In genomic region chr15:65086680-65087111, GRCh38 we compare ENCODE assay signal across 11 cellular contexts. TPM values are rescaled to one million over a fixed set of nuclear protein-coding genes. Genes with fewer than 3 reads are reported as not detected.
A peak's percentile ranks its signal among the peaks of the same experiment; 100 is the strongest.
DNase-seq lines count a peak whose midpoint lies in the region; ATAC-seq and TF ChIP-seq lines count a peak whose summit lies in the region.
"Had no signal": no experiment of that assay in that cellular context is flagged by ENCODE, and none has a peak within 500 bp of the region (broad histone marks: within the 10 kb centered on the region; RNA-seq: fewer than 3 reads in every experiment).

No MANE protein-coding gene starts in this region.

- no peaks in the 10 kb centered on the region for H3K36me3 Mint-ChIP-seq in activated CD4-positive, alpha-beta T cell treated with anti-CD3 and anti-CD28 coated beads for 36 hours (ENCODE audit: low read depth)
- no peaks in the 10 kb centered on the region for H3K36me3 Mint-ChIP-seq in glutamatergic neuron (ENCODE audit: unreplicated experiment)

- DNase-seq in activated CD4-positive, alpha-beta T cell treated with anti-CD3 and anti-CD28 coated beads for 36 hours, result peak; percentile 20
- no peak for DNase-seq in activated CD4-positive, alpha-beta T cell treated with anti-CD3 and anti-CD28 coated beads, Interleukin-2, amount 50 U/mL, for 1 hour
- DNase-seq in SK-N-DZ (ENCODE audit: low spot score) (peak; percentile 53), glutamatergic neuron (peak; percentile 51), tibial nerve (ENCODE audit: low spot score in 2 of 2) (no peak), G401 (ENCODE audit: low spot score) (no peak), NCI-H128 (lab: John Stamatoyannopoulos, UW; ENCODE audit: unreplicated experiment) (no peak)
- DNase-seq: activated CD8-positive, alpha-beta memory T cell treated with anti-CD3 and anti-CD28 coated beads for 24 hours; kidney had no signal

- no peaks in the 10 kb centered on the region for H3K36me3 ChIP-seq in tibial nerve

- in situ Hi-C loops in G401 (cut with HindIII; ENCODE audit: low sequenced_read_pairs), result no loop called here

- no peak for ATAC-seq in activated CD4-positive, alpha-beta T cell treated with anti-CD3 and anti-CD28 coated beads for 36 hours
- ATAC-seq in HG02623 (IDR thresholded peaks at IDR 0.05; ENCODE audit: unreplicated experiment), result no peak

- TF ChIP-seq CTCF in glutamatergic neuron (IDR thresholded peaks at IDR 0.05; ENCODE audit: partially characterized antibody, unreplicated experiment) (peak; percentile 41), tibial nerve (IDR thresholded peaks at IDR 0.05) (no peak)

- H3K4me1 Mint-ChIP-seq in activated CD4-positive, alpha-beta T cell treated with anti-CD3 and anti-CD28 coated beads for 36 hours, result peaks cover 13% of the 10 kb centered on the region
- H3K4me1 Mint-ChIP-seq in glutamatergic neuron (ENCODE audit: low read depth, unreplicated experiment), result peaks cover 35% of the 10 kb centered on the region

- H3K4me3 Mint-ChIP-seq in activated CD4-positive, alpha-beta T cell treated with anti-CD3 and anti-CD28 coated beads for 36 hours, result no peak overlapping the region
- no peak overlapping the region for H3K4me3 Mint-ChIP-seq in glutamatergic neuron (ENCODE audit: unreplicated experiment)
- H3K4me3 Mint-ChIP-seq: central memory CD8-positive, alpha-beta T cell had no signal

- no peaks in the 10 kb centered on the region for H3K9me3 Mint-ChIP-seq in activated CD4-positive, alpha-beta T cell treated with anti-CD3 and anti-CD28 coated beads for 36 hours (ENCODE audit: low read depth)
- peaks cover 6% of the 10 kb centered on the region for H3K9me3 Mint-ChIP-seq in glutamatergic neuron (ENCODE audit: unreplicated experiment)
- H3K9me3 Mint-ChIP-seq: central memory CD8-positive, alpha-beta T cell had no signal

- H3K9me3 ChIP-seq in tibial nerve, result no peaks in the 10 kb centered on the region

- CTCF ChIA-PET in activated CD4-positive, alpha-beta T cell treated with anti-CD3 and anti-CD28 coated beads for 36 hours (lab: Charles Lee), result interaction anchor here (0.9 to 1.3 kb wide), 4 partner anchors 26 to 354 kb away, joined by 3 to 4 read pairs (median 3); no protein-coding TSS in a partner anchor

- no peak overlapping the region for H3K4me3 ChIP-seq in tibial nerve

- 69 to 77% methylated on average over 6 of the region's 6 CpGs for WGBS in tibial nerve, 2 donors

- peaks cover 8% of the 10 kb centered on the region for H3K27me3 Mint-ChIP-seq in activated CD4-positive, alpha-beta T cell treated with anti-CD3 and anti-CD28 coated beads for 36 hours
- H3K27me3 Mint-ChIP-seq in glutamatergic neuron (ENCODE audit: unreplicated experiment), result peaks cover 4% of the 10 kb centered on the region

- TF ChIP-seq POLR2A in tibial nerve (IDR thresholded peaks at IDR 0.05), result no peak

- POLR2A ChIA-PET in activated CD4-positive, alpha-beta T cell treated with anti-CD3 and anti-CD28 coated beads for 36 hours (lab: Charles Lee), result no interaction called here

- H3K4me1 ChIP-seq in tibial nerve, result peaks cover 0 to 73% (median 29%) of the 10 kb centered on the region in 4 donors

- intact Hi-C loops in activated CD4-positive, alpha-beta T cell treated with anti-CD3 and anti-CD28 coated beads for 36 hours (cut with DNase I, micrococcal nuclease), result no loop called here

- peak overlapping the region in 3 of 4 donors; percentile 73 to 77 (median 77) for H3K27ac ChIP-seq in tibial nerve

- H3K27me3 ChIP-seq in tibial nerve, result no peaks in the 10 kb centered on the region

- no peak overlapping the region for H3K27ac Mint-ChIP-seq in activated CD4-positive, alpha-beta T cell treated with anti-CD3 and anti-CD28 coated beads for 36 hours
- no peak overlapping the region for H3K27ac Mint-ChIP-seq in glutamatergic neuron (ENCODE audit: unreplicated experiment)

- no peak for TF ChIP-seq EP300 in tibial nerve (IDR thresholded peaks at IDR 0.05)

RNA-seq across cellular contexts. Expression of gene KBTBD13, which starts 10.2 kb away (rescaled TPM):
- total RNA-seq in activated CD4-positive, alpha-beta T cell treated with anti-CD3 and anti-CD28 coated beads for 36 hours, result not detected
- 0.10 and 0.23 TPM in 2 replicates for polyA plus RNA-seq in SK-N-DZ (2014; cell fraction: cytosol; rRNA removed)
- polyA plus RNA-seq in SK-N-DZ (2014; cell fraction: nucleus; rRNA removed), result 0.39 TPM in 1 of 2 replicates, not detected in the other
- total RNA-seq in glutamatergic neuron (ENCODE audit: unreplicated experiment), result not detected
- total RNA-seq in tibial nerve, result not detected
- total RNA-seq in G401 (2014; rRNA removed; shearing (Covaris generic)), result 0.37 TPM in 1 of 2 replicates, not detected in the other

RNA-seq across cellular contexts. Expression of gene RASL12, which starts 18.9 kb away (rescaled TPM):
- total RNA-seq in activated CD4-positive, alpha-beta T cell treated with anti-CD3 and anti-CD28 coated beads for 36 hours, result not detected
- not detected in 2 replicates for polyA plus RNA-seq in SK-N-DZ (2014; cell fraction: cytosol; rRNA removed)
- polyA plus RNA-seq in SK-N-DZ (2014; cell fraction: nucleus; rRNA removed), result not detected in 2 replicates
- total RNA-seq in glutamatergic neuron (ENCODE audit: unreplicated experiment) (0.44 TPM), tibial nerve (10 to 100 TPM; 41.4 to 83.5 (median 78.7) TPM)
- total RNA-seq in G401 (2014; rRNA removed; shearing (Covaris generic)), result not detected in 2 replicates

RNA-seq across cellular contexts. Expression of gene UBAP1L, which starts 28.3 kb away (rescaled TPM):
- 1 to 10 TPM; 2.7 to 3.2 TPM for total RNA-seq in activated CD4-positive, alpha-beta T cell treated with anti-CD3 and anti-CD28 coated beads for 36 hours
- polyA plus RNA-seq in SK-N-DZ (2014; cell fraction: cytosol; rRNA removed), result 0.58 and 0.83 TPM in 2 replicates
- 7.6 and 9.6 TPM in 2 replicates for polyA plus RNA-seq in SK-N-DZ (2014; cell fraction: nucleus; rRNA removed)
- total RNA-seq in glutamatergic neuron (ENCODE audit: unreplicated experiment) (4.6 TPM), tibial nerve (10 to 100 TPM in 3 of 4 donors, 1 to 10 TPM in 1; 8.4 to 16.7 (median 14.0) TPM)
- total RNA-seq in G401 (2014; rRNA removed; shearing (Covaris generic)), result 0.24 and 0.25 TPM in 2 replicates

RNA-seq across cellular contexts. Expression of gene SLC51B, which starts 41.5 kb away (rescaled TPM):
- total RNA-seq in activated CD4-positive, alpha-beta T cell treated with anti-CD3 and anti-CD28 coated beads for 36 hours, result not detected
- polyA plus RNA-seq in SK-N-DZ (2014; cell fraction: cytosol; rRNA removed), result not detected in 2 replicates
- not detected in 2 replicates for polyA plus RNA-seq in SK-N-DZ (2014; cell fraction: nucleus; rRNA removed)
- total RNA-seq in glutamatergic neuron (ENCODE audit: unreplicated experiment) (not detected), tibial nerve (1 to 10 TPM in 1 of 4 donors, not detected in 3; 2.7 TPM)
- not detected in 2 replicates for total RNA-seq in G401 (2014; rRNA removed; shearing (Covaris generic))

RNA-seq across cellular contexts. Expression of gene PDCD7, which starts 46.9 kb away (rescaled TPM):
- 10 to 100 TPM; 16.6 to 24.8 TPM for total RNA-seq in activated CD4-positive, alpha-beta T cell treated with anti-CD3 and anti-CD28 coated beads for 36 hours
- polyA plus RNA-seq in SK-N-DZ (2014; cell fraction: cytosol; rRNA removed), result 27.4 and 28.9 TPM in 2 replicates
- 9.7 and 9.8 TPM in 2 replicates for polyA plus RNA-seq in SK-N-DZ (2014; cell fraction: nucleus; rRNA removed)
- total RNA-seq in glutamatergic neuron (ENCODE audit: unreplicated experiment), result 13.6 TPM
- total RNA-seq in tibial nerve, result 10 to 100 TPM; 27.9 to 57.5 (median 37.8) TPM
- 29.5 and 32.9 TPM in 2 replicates for total RNA-seq in G401 (2014; rRNA removed; shearing (Covaris generic))

Comparison
In these comparisons a context has a peak if more than half of its experiments do, and no peak if none do; other contexts are left out.
1. DNase-seq: peak in activated CD4-positive, alpha-beta T cell treated with anti-CD3 and anti-CD28 coated beads for 36 hours (single experiment), SK-N-DZ (single experiment) and glutamatergic neuron (single experiment); none in activated CD4-positive, alpha-beta T cell treated with anti-CD3 and anti-CD28 coated beads, Interleukin-2, amount 50 U/mL, for 1 hour (single experiment), tibial nerve (0 of 2), G401 (single experiment) and NCI-H128 (single experiment).
2. RNA of gene RASL12, which starts 18.9 kb away (total RNA-seq): 41.4 to 83.5 TPM in tibial nerve; 0.44 TPM in glutamatergic neuron (single experiment), not detected in activated CD4-positive, alpha-beta T cell treated with anti-CD3 and anti-CD28 coated beads for 36 hours and not detected in G401; every median in the first group is over 10 times any median in the second.